In genomic region chr22:20239063-20239950, GRCh38 we compare ENCODE assay signal across 1 cellular context.
TF ChIP-seq lines count a peak whose summit lies in the region.

No MANE protein-coding gene starts in this region.

TF ChIP-seq in HepG2, 621 proteins besides CTCF, POLR2A, EP300 and RAD21 (continued from another document):
- TF ChIP-seq PATZ1 (CRISPR knock-in tag; IDR thresholded peaks at IDR 0.05) (no peak), ZNF230 (CRISPR knock-in tag; IDR thresholded peaks at IDR 0.05) (no peak), ZNF607 (CRISPR knock-in tag; IDR thresholded peaks at IDR 0.05; ENCODE audit: borderline replicate concordance) (no peak), ZNF766 (CRISPR knock-in tag; IDR thresholded peaks at IDR 0.05; ENCODE audit: borderline replicate concordance) (no peak)
TF ChIP-seq in HepG2: peak in this region for 0.
